ENCODE assay signal across 6 cellular contexts in the genomic region with DNA sequence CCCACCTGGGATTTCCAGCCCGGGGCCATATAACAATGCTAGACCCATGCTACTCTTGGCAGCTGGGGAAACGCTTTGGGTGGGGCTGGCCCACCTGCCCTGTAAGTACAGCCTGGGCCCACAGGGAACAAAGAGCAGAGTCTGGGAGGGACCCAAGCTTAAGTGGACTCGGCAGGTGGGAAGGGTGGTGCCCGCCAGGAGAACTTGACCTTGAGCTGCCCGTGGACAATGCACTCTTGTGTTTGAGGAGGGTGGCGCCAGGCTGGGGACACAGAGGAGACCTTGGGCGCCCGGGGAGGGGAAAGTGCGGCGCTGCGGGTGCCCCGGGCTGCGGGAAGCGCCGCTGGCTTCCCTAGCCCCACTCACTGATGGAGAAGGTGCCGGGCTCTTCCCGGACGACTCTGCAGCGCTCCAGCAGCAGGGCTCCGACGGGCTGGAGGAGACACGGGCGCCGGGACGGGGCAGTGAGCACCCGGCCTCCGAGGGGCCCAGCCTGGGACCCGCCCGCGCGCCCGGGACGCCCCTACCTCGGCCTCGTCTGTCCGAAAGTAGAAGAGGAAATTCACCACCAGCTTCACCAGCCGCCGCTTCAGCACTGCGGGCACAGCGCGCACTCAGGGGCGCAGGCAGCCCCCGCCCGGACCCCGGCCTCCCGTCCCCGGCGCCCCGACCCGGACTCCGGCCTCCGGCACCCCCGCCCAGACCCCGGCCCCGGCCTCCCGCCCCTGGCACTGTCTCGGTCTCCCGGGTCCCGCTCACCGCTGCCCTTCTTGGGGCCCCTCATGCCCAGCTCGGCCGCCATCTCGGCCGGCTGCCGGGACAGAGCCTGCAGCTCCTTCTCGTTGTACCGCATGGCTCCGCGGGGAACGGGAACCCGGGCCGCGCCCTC. TPM values are rescaled to one million over a fixed set of nuclear protein-coding genes. Genes with fewer than 3 reads are reported as not detected.
DNase-seq lines count a peak whose midpoint lies in the region; TF ChIP-seq lines count a peak whose summit lies in the region.

No MANE protein-coding gene starts in this region.

- peak overlapping the region; percentile 99 for H3K4me3 Mint-ChIP-seq in neural progenitor cell

- H3K9me3 ChIP-seq in mammary epithelial cell (replicated peaks; ENCODE audit: insufficient read depth, low read length) (no peaks in the 10 kb centered on the region), neural progenitor cell (ENCODE audit: low read depth) (no peaks in the 10 kb centered on the region)

- H3K27me3 ChIP-seq in mammary epithelial cell (ENCODE audit: insufficient read depth, low read length) = no peaks in the 10 kb centered on the region
- H3K27me3 ChIP-seq in neural progenitor cell = no peaks in the 10 kb centered on the region

- H3K4me3 ChIP-seq in NB4 (ENCODE audit: low read depth, low read length) (peak overlapping the region; percentile 73), mammary epithelial cell (replicated peaks in 1 of 3; ENCODE audit: insufficient read depth in 1 of 3, low read depth in 2 of 3, low read length in 3 of 3) (peak overlapping the region; percentile 67 to 90 (median 84)), neural progenitor cell (peak overlapping the region; percentile 72)

- H2AFZ ChIP-seq in mammary epithelial cell (ENCODE audit: low read depth, low read length) (peak overlapping the region; percentile 87), neural progenitor cell (replicated peaks) (no peak overlapping the region)

- WGBS in mammary epithelial cell (ENCODE audit: low coverage, missing lambda C conversion rate) = 2% methylated on average over 26 of the region's 73 CpGs

- H3K79me2 ChIP-seq in mammary epithelial cell (ENCODE audit: insufficient read depth, low read length) = peaks cover 80% of the 10 kb centered on the region
- peaks cover 62% of the 10 kb centered on the region for H3K79me2 ChIP-seq in neural progenitor cell (ENCODE audit: low read depth)

- H3K9ac ChIP-seq in mammary epithelial cell (ENCODE audit: insufficient read depth, low read length) (peak overlapping the region; percentile 53), neural progenitor cell (peak overlapping the region; percentile 86)

- intact Hi-C loops in mammary epithelial cell (cut with micrococcal nuclease) = loop anchor here (1.0 to 10.0 kb wide), 10 partner anchors 34 to 402 kb away; a partner anchor contains a TSS

- H3K36me3 ChIP-seq in mammary epithelial cell (ENCODE audit: insufficient read depth, low read length) (no peaks in the 10 kb centered on the region), neural progenitor cell (no peaks in the 10 kb centered on the region)

- H3K27ac ChIP-seq in mammary epithelial cell (ENCODE audit: insufficient read depth, low read depth, low read length) = peak overlapping the region; percentile 79
- H3K27ac ChIP-seq in neural progenitor cell = no peak overlapping the region

- CTCF ChIA-PET in mammary epithelial cell (lab: Charles Lee; ENCODE audit: low non-redundant PET) = interaction anchor here (0.5 to 0.7 kb wide), 6 partner anchors 57 to 228 kb away, joined by 3 to 10 read pairs (median 4); no protein-coding TSS in a partner anchor

- dilution Hi-C loops in mammary epithelial cell (cut with HindIII; ENCODE audit: low sequenced_read_pairs) = loop anchor here (5.0 kb wide), 3 partner anchors 37 to 92 kb away; a partner anchor contains a TSS

- H3K4me1 Mint-ChIP-seq in neural progenitor cell = peaks cover 45% of the 10 kb centered on the region

- no peak for TF ChIP-seq POLR2A in NB4 (IDR thresholded peaks at IDR 0.05; ENCODE audit: extremely low read depth, insufficient read length)

- peaks cover 11% of the 10 kb centered on the region for H3K27me3 Mint-ChIP-seq in neural progenitor cell (ENCODE audit: insufficient read depth, low read depth)

- in situ Hi-C loops in mammary epithelial cell (cut with MboI; ENCODE audit: low sequenced_read_pairs in 2 of 2) = no loop called here

- H4K20me1 ChIP-seq in mammary epithelial cell (ENCODE audit: insufficient read depth, low read length) = peaks cover under 1% of the 10 kb centered on the region
- H4K20me1 ChIP-seq in neural progenitor cell (ENCODE audit: low read depth) = peaks cover 64% of the 10 kb centered on the region

- H3K4me2 ChIP-seq in mammary epithelial cell (ENCODE audit: insufficient read depth, low read depth, low read length) (peak overlapping the region; percentile 76), neural progenitor cell (peak overlapping the region; percentile 97)

- peak overlapping the region; percentile 88 for H3K27ac Mint-ChIP-seq in neural progenitor cell

- H3F3A ChIP-seq in neural progenitor cell (ENCODE audit: low read depth) = peaks cover 42% of the 10 kb centered on the region

- DNase-seq in activated gamma-delta T cell treated with Interleukin-2 at 50 U/mL for 16 hours (peak; percentile 17), activated gamma-delta T cell (lab: John Stamatoyannopoulos, UW) (no peak), NB4 (ENCODE audit: low read depth) (peak; percentile 28), mammary epithelial cell (no peak), neural progenitor cell (ENCODE audit: low spot score) (peak; percentile 37), NCI-H526 treated with DMSO at 0.1 percent for 48 hours (lab: John Stamatoyannopoulos, UW) (no peak)

- TF ChIP-seq CTCF in NB4 (IDR thresholded peaks at IDR 0.05; ENCODE audit: low read depth, low read length) (no peak), mammary epithelial cell (conservative IDR thresholded peaks at IDR 0.05 in 1 of 2, IDR thresholded peaks at IDR 0.05 in 1 of 2; ENCODE audit: extremely low read depth in 1 of 2, insufficient read depth in 1 of 2, low read depth in 1 of 2, low read length in 2 of 2) (no peak), neural progenitor cell (IDR thresholded peaks at IDR 0.05) (no peak)

- peaks cover 13% of the 10 kb centered on the region for H3K36me3 Mint-ChIP-seq in neural progenitor cell

- no TSS peak for BruUV-seq in mammary epithelial cell (replicated peaks; lab: Mats Ljungman, UMichigan)

- H3K4me1 ChIP-seq in mammary epithelial cell (ENCODE audit: insufficient read depth, low read length) = peaks cover 29% of the 10 kb centered on the region
- H3K4me1 ChIP-seq in neural progenitor cell = peaks cover 40% of the 10 kb centered on the region

- no peaks in the 10 kb centered on the region for H3K9me3 Mint-ChIP-seq in neural progenitor cell

RNA-seq across cellular contexts. Expression of a gene that starts 0.5 kb away (rescaled TPM):
- total RNA-seq in mammary epithelial cell = 10 to 100 TPM; 33.0 to 61.5 TPM
- 68.8 TPM for polyA plus RNA-seq in mammary epithelial cell
- 62.8 TPM for polyA minus RNA-seq in mammary epithelial cell
- total RNA-seq in neural progenitor cell (ENCODE audit: low replicate concordance) = 77.6 and 145 TPM in 2 replicates

RNA-seq across cellular contexts. Expression of a gene that starts 1.0 kb away (rescaled TPM):
- total RNA-seq in mammary epithelial cell (10 to 100 TPM; 21.0 to 68.9 TPM), neural progenitor cell (ENCODE audit: low replicate concordance) (14.4 and 50.7 TPM in 2 replicates)
- polyA plus RNA-seq in mammary epithelial cell = 30.5 TPM
- 19.9 TPM for polyA minus RNA-seq in mammary epithelial cell

RNA-seq across cellular contexts. Expression of a gene that starts 13.5 kb away (rescaled TPM):
- total RNA-seq in mammary epithelial cell (1 to 10 TPM; 1.2 to 3.1 TPM), neural progenitor cell (ENCODE audit: low replicate concordance) (3.5 and 22.4 TPM in 2 replicates)
- polyA plus RNA-seq in mammary epithelial cell = 0.23 TPM
- not detected for polyA minus RNA-seq in mammary epithelial cell

RNA-seq across cellular contexts. Expression of a gene that starts 20.6 kb away (rescaled TPM):
- under 1 TPM in 1 of 2 donors, not detected in 1; 0.38 TPM for total RNA-seq in mammary epithelial cell
- not detected for polyA plus RNA-seq in mammary epithelial cell
- not detected for polyA minus RNA-seq in mammary epithelial cell
- 0.12 TPM in 1 of 2 replicates, not detected in the other for total RNA-seq in neural progenitor cell (ENCODE audit: low replicate concordance)

RNA-seq across cellular contexts. Expression of a gene that starts 46.3 kb away (rescaled TPM):
- not detected for total RNA-seq in mammary epithelial cell
- polyA plus RNA-seq in mammary epithelial cell = not detected
- not detected for polyA minus RNA-seq in mammary epithelial cell
- total RNA-seq in neural progenitor cell (ENCODE audit: low replicate concordance) = not detected in 2 replicates

Comparison
In these comparisons a context has a peak if more than half of its experiments do, and no peak if none do; other contexts are left out.
1. DNase-seq: peak in activated gamma-delta T cell treated with Interleukin-2 at 50 U/mL for 16 hours (single experiment), NB4 (single experiment) and neural progenitor cell (single experiment); none in activated gamma-delta T cell (single experiment), mammary epithelial cell (single experiment) and NCI-H526 treated with DMSO at 0.1 percent for 48 hours (single experiment).
2. Peak in every context shown above with its lines, with median percentiles within 50 percentile points of each other: H3K4me3 ChIP-seq.